8 cellular contexts compared by ENCODE assay signal in genomic region chr1:67700692-67701410, GRCh38. TPM values are rescaled to one million over a fixed set of nuclear protein-coding genes. Genes with fewer than 3 reads are reported as not detected.
DNase-seq lines count a peak whose midpoint lies in the region; ATAC-seq, FAIRE-seq and TF ChIP-seq lines count a peak whose summit lies in the region.

No MANE protein-coding gene starts in this region.

- H3K27ac ChIP-seq in transverse colon (no peak overlapping the region), spleen (no peak overlapping the region)

- H3K36me3 Mint-ChIP-seq in natural killer cell = no peaks in the 10 kb centered on the region

- H3K4me3 ChIP-seq in transverse colon (no peak overlapping the region), spleen (no peak overlapping the region)

- no peaks in the 10 kb centered on the region for H3K9me3 Mint-ChIP-seq in natural killer cell

- no peak for TF ChIP-seq EP300 in transverse colon (IDR thresholded peaks at IDR 0.05; ENCODE audit: low read depth)

- no peaks in the 10 kb centered on the region for H3K9me3 ChIP-seq in transverse colon
- no peaks in the 10 kb centered on the region for H3K9me3 ChIP-seq in spleen

- H3K27me3 ChIP-seq in transverse colon = no peaks in the 10 kb centered on the region
- H3K27me3 ChIP-seq in spleen (replicated peaks in 1 of 7) = no peaks in the 10 kb centered on the region

- TF ChIP-seq CTCF in transverse colon (IDR thresholded peaks at IDR 0.05) = no peak
- TF ChIP-seq CTCF in natural killer cell (IDR thresholded peaks at IDR 0.05) = no peak
- no peak for TF ChIP-seq CTCF in spleen (IDR thresholded peaks at IDR 0.05 in 8 of 11, conservative IDR thresholded peaks at IDR 0.05 in 3 of 11)

- peaks cover 5 to 14% of the 10 kb centered on the region in 2 donors for H3K27me3 Mint-ChIP-seq in natural killer cell (ENCODE audit: low read depth in 2 of 2)

- in situ Hi-C loops in transverse colon (cut with MboI; ENCODE audit: low pct_ligation_motif_present in 1 of 4, low pct_unique_long_range_greater_than_20kb in 1 of 4, low sequenced_read_pairs in 3 of 4) = no loop called here

- no peaks in the 10 kb centered on the region for H3K4me1 Mint-ChIP-seq in natural killer cell

- 79 to 88% methylated on average over 8 of the region's 8 CpGs for WGBS in transverse colon (ENCODE audit: low coverage in 1 of 2), 2 donors
- WGBS in spleen, 5 donors = 85 to 90% (median 86%) methylated on average over 8 of the region's 8 CpGs

- TF ChIP-seq POLR2A in GM12891 (IDR thresholded peaks at IDR 0.05; ENCODE audit: low read depth, low read length) (no peak), transverse colon (IDR thresholded peaks at IDR 0.05) (no peak), spleen (IDR thresholded peaks at IDR 0.05) (no peak)

- H3K36me3 ChIP-seq in transverse colon (peaks cover 0 to 22% (median 0%) of the 10 kb centered on the region in 4 donors), spleen (peaks cover 0 to 30% (median 2%) of the 10 kb centered on the region in 6 donors)

- H3K4me1 ChIP-seq in transverse colon = no peaks in the 10 kb centered on the region
- H3K4me1 ChIP-seq in spleen = peaks cover 0 to 3% (median 0%) of the 10 kb centered on the region in 6 donors

- H3K27ac Mint-ChIP-seq in natural killer cell = no peak overlapping the region

- peak; percentile 50 for FAIRE-seq in GM12891 (lab: Jason Lieb, UNC)

- DNase-seq in GM12891 (ENCODE audit: insufficient read length, low spot score) (no peak), kidney tubule cell (ENCODE audit: low spot score) (peak; percentile 64), transverse colon (no peak), NCI-H1092 treated with DMSO at 0.1 percent for 48 hours (lab: John Stamatoyannopoulos, UW) (no peak), natural killer cell (no peak), spleen (no peak)
- DNase-seq in activated T-cell treated with anti-CD3 and anti-CD28 coated beads, Interleukin-2, amount 50 U/mL, for 48 hours = peak; percentile 31 to 38

- intact Hi-C loops in transverse colon (cut with DNase I; ENCODE audit: low total_unique reads) = no loop called here
- intact Hi-C loops in natural killer cell (cut with micrococcal nuclease) = no loop called here
- intact Hi-C loops in spleen (cut with DNase I; ENCODE audit: low total_unique reads) = no loop called here

- peak; percentile 81 for ATAC-seq in HG03342 (IDR thresholded peaks at IDR 0.05; ENCODE audit: unreplicated experiment)
- ATAC-seq in natural killer cell = no peak

- no peak overlapping the region for H3K4me3 Mint-ChIP-seq in natural killer cell

TF ChIP-seq in GM12891, 5 proteins besides CTCF, POLR2A, EP300 and RAD21:
- no peak for TF ChIP-seq TAF1 (IDR thresholded peaks at IDR 0.05; ENCODE audit: low read depth, low read length)
- no peak for TF ChIP-seq SPI1 (IDR thresholded peaks at IDR 0.05; ENCODE audit: low read depth, low read length)
- no peak for TF ChIP-seq PAX5 (IDR thresholded peaks at IDR 0.05; ENCODE audit: insufficient read depth, low read length, severe bottlenecking)
- no peak for TF ChIP-seq POU2F2 (IDR thresholded peaks at IDR 0.05; ENCODE audit: low read depth, low read length)

RNA-seq across cellular contexts. Expression of gene GADD45A, which starts 15.8 kb away (rescaled TPM):
- 42.0 TPM for polyA plus RNA-seq in GM12891 (2012; ENCODE audit: low read depth, missing spikeins)
- total RNA-seq in transverse colon (10 to 100 TPM in 3 of 4 donors, 1 to 10 TPM in 1; 2.0 to 79.7 (median 69.9) TPM), natural killer cell (10 to 100 TPM; 21.8 to 30.3 (median 26.6) TPM), spleen (10 to 100 TPM; 19.7 to 63.7 (median 31.7) TPM)
- polyA plus RNA-seq in spleen = 10 to 100 TPM; 17.5 to 19.9 (median 18.9) TPM

Comparison
In these comparisons a context has a peak if more than half of its experiments do, and no peak if none do; other contexts are left out.
1. DNase-seq: peak in activated T-cell treated with anti-CD3 and anti-CD28 coated beads, Interleukin-2, amount 50 U/mL, for 48 hours (2 of 2) and kidney tubule cell (single experiment); none in GM12891 (single experiment), transverse colon (single experiment), NCI-H1092 treated with DMSO at 0.1 percent for 48 hours (single experiment), natural killer cell (single experiment) and spleen (single experiment).